11 cellular contexts compared by ENCODE assay signal in genomic region chr12:122003646-122004611, GRCh38. TPM values are rescaled to one million over a fixed set of nuclear protein-coding genes. Genes with fewer than 3 reads are reported as not detected.
DNase-seq lines count a peak whose midpoint lies in the region; ATAC-seq and TF ChIP-seq lines count a peak whose summit lies in the region.
"Had no signal": no experiment of that assay in that cellular context is flagged by ENCODE, and none has a peak within 500 bp of the region (broad histone marks: within the 10 kb centered on the region; RNA-seq: fewer than 3 reads in every experiment).

No MANE protein-coding gene starts in this region.

- CTCF ChIA-PET in AG04450 (lab: Charles Lee) = no interaction called here

- POLR2A ChIA-PET in AG04450 (lab: Yijun Ruan, JAX) = interaction anchor here (1.0 kb wide), 1 partner anchor 12 kb away, joined by 3 read pairs; no protein-coding TSS in a partner anchor

- no peak for TF ChIP-seq CTCF in AG04450 (IDR thresholded peaks at IDR 0.05; ENCODE audit: low read depth, low read length)

- intact Hi-C loops in right cardiac atrium (cut with DNase I) = no loop called here

- H3K27ac Mint-ChIP-seq in T-helper 17 cell = no peak overlapping the region
- H3K27ac Mint-ChIP-seq: dendritic cell treated with granulocyte-macrophage colony-stimulating factor and Interleukin-4, amounts not matched to agents 40 ng/mL and 50 ng/mL, for 4 days had no signal

- H3K27me3 ChIP-seq in AG04450 (ENCODE audit: control insufficient read depth, insufficient read depth, low read length) (no peaks in the 10 kb centered on the region), right cardiac atrium (ENCODE audit: control insufficient read depth, insufficient read depth) (no peaks in the 10 kb centered on the region)
- H3K27me3 ChIP-seq: BE2C had no signal

- DNase-seq in AG04450 (ENCODE audit: low read depth, low spot score) (no peak), T-helper 17 cell (no peak), right cardiac atrium (no peak), SKM-1 treated with dmso at 0.1 percent for 144 hours (lab: John Stamatoyannopoulos, UW; ENCODE audit: unreplicated experiment) (no peak), middle frontal gyrus (ENCODE audit: extremely low spot score, low spot score) (no peak), NCI-H1436 treated with DMSO at 0.1 percent for 48 hours (lab: John Stamatoyannopoulos, UW) (no peak)
- DNase-seq in effector CD8-positive, alpha-beta T cell (lab: John Stamatoyannopoulos, UW) = no peak
- DNase-seq: BE2C, NCI-H510A treated with DMSO at 0.1 percent for 48 hours had no signal

- no peak overlapping the region for H3K4me3 Mint-ChIP-seq in T-helper 17 cell
- H3K4me3 Mint-ChIP-seq: dendritic cell treated with granulocyte-macrophage colony-stimulating factor and Interleukin-4, amounts not matched to agents 40 ng/mL and 50 ng/mL, for 4 days had no signal

- H3K9me3 ChIP-seq in AG04450 (ENCODE audit: control insufficient read depth, insufficient read depth, low read length) (peaks cover 3% of the 10 kb centered on the region), T-helper 17 cell (ENCODE audit: control insufficient read depth, low read length, poor library complexity, severe bottlenecking) (no peaks in the 10 kb centered on the region), right cardiac atrium (ENCODE audit: control insufficient read depth, low read length) (no peaks in the 10 kb centered on the region)
- H3K9me3 ChIP-seq: BE2C had no signal

- H3K4me3 ChIP-seq in AG04450 (ENCODE audit: low read depth, low read length) (no peak overlapping the region), right cardiac atrium (ENCODE audit: low read length) (no peak overlapping the region)

- no peaks in the 10 kb centered on the region for H3K36me3 Mint-ChIP-seq in T-helper 17 cell (ENCODE audit: low read depth)

- WGBS in right cardiac atrium = 44% methylated on average over 28 of the region's 28 CpGs

- H3K4me1 Mint-ChIP-seq in T-helper 17 cell = peaks cover 23% of the 10 kb centered on the region

- H3K27ac ChIP-seq in AG04450 (ENCODE audit: low read depth, low read length) (peak overlapping the region; percentile 11), right cardiac atrium (ENCODE audit: low read length) (peak overlapping the region; percentile 10)

- H3K4me1 ChIP-seq in right cardiac atrium (ENCODE audit: control insufficient read depth, insufficient read depth, low read length) = no peaks in the 10 kb centered on the region
- H3K4me1 ChIP-seq: BE2C had no signal

- ATAC-seq in GM19351 (IDR thresholded peaks at IDR 0.05; ENCODE audit: unreplicated experiment) = peak; percentile 44
- ATAC-seq in T-helper 17 cell = peak; percentile 68
- ATAC-seq in right cardiac atrium = peak; percentile 25 to 51

- peaks cover 5% of the 10 kb centered on the region for H3K27me3 Mint-ChIP-seq in T-helper 17 cell

RNA-seq across cellular contexts. Expression of gene BCL7A, which starts 17.8 kb away (rescaled TPM):
- 4.4 and 4.6 TPM in 2 replicates for polyA plus RNA-seq in AG04450 (2011; rRNA removed)
- 3.6 and 4.0 TPM in 2 replicates for polyA minus RNA-seq in AG04450 (2011; rRNA and poly(A)+ RNA removed)
- 1 to 10 TPM; 2.6 to 4.0 TPM for total RNA-seq in T-helper 17 cell
- 10 to 100 TPM in 3 of 4 donors, 1 to 10 TPM in 1; 9.5 to 13.2 (median 11.8) TPM for total RNA-seq in right cardiac atrium
- 6.7 TPM for polyA plus RNA-seq in right cardiac atrium
